Comparison of ENCODE assay signal across 11 cellular contexts in the genomic region with DNA sequence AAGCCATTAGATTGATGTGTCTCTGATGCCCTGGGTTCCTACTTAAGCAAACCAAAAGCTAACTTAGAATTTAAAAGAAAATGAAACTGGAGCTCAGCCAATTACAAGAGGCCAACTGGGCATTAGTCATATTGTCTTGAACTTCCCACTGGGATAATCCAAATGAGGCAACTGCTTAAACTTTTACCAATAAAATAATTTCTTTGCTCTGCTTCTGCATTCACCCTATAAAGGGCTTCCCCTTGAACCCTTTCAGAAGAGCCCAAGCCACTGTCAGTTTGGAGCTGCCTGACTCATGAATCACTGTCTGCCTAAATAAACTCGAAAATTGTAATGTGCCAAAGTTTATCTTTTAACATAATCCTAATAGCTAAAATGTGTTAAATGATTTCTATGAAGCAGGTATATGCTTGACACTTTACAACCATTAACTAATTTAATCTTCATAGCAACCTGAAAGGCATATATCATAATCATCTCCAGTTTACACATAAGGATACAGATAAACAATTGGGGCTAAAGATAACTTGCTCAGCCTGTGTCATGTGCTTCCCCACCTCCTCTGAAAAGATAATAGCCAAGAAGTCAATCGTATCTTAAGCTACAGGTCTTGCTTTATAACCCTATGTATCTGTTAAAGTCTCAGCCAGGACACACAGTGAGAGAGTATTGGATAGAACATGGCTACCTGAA. TPM values are rescaled to one million over a fixed set of nuclear protein-coding genes. Genes with fewer than 3 reads are reported as not detected.
A peak's percentile ranks its signal among the peaks of the same experiment; 100 is the strongest.
DNase-seq lines count a peak whose midpoint lies in the region; ATAC-seq, FAIRE-seq and TF ChIP-seq lines count a peak whose summit lies in the region.
"Had no signal": no experiment of that assay in that cellular context is flagged by ENCODE, and none has a peak within 500 bp of the region (broad histone marks: within the 10 kb centered on the region; RNA-seq: fewer than 3 reads in every experiment).

No MANE protein-coding gene starts in this region.

- no peak for DNase-seq in activated naive CD4-positive, alpha-beta T cell treated with anti-CD3 and anti-CD28 coated beads for 36 hours
- DNase-seq in activated naive CD4-positive, alpha-beta T cell treated with Interleukin-2 at 50 U/mL for 16 hours: no peak
- DNase-seq in HTR-8/SVneo (ENCODE audit: insufficient read length, low spot score): peak; percentile 18
- DNase-seq in K562 (ENCODE audit: extremely low read depth in 1 of 4, low spot score in 3 of 4): peak in 1 of 4 experiments; percentile 33
- DNase-seq in stimulated activated effector memory CD8-positive, alpha-beta T cell treated with anti-CD3 and anti-CD28 coated beads, Interleukin-12 subunit alpha, Interleukin-12 subunit beta, amount 100 ng/mL, for 72 hours (ENCODE audit: low spot score in 2 of 2): peak in 1 of 2 donors; percentile 38
- no peak for DNase-seq in NCI-H128 (lab: John Stamatoyannopoulos, UW; ENCODE audit: unreplicated experiment)
- DNase-seq: retina had no signal

- H3K4me1 ChIP-seq in K562 (replicated peaks in 1 of 2; ENCODE audit: control insufficient read depth in 2 of 2, insufficient read depth in 2 of 2, low read length in 2 of 2): peaks cover 0 to 13% of the 10 kb centered on the region in 2 experiments; a peak in 4 of 5 replicates

- H3K27ac ChIP-seq in K562 (ENCODE audit: extremely low read depth, low read depth, low read length): peak overlapping the region; percentile 34; the same call in 2 of the 3 replicates

- FAIRE-seq in HTR-8/SVneo (lab: Jason Lieb, UNC): no peak
- FAIRE-seq in K562 (lab: Jason Lieb, UNC): no peak
- FAIRE-seq: endometrium had no signal

- H3K27me3 ChIP-seq in K562 (ENCODE audit: control insufficient read depth in 2 of 2, insufficient read depth in 2 of 2, low read length in 2 of 2): no peaks in the 10 kb centered on the region

- no TSS peak for BruUV-seq in K562 (replicated peaks; lab: Mats Ljungman, UMichigan)

- intact Hi-C loops in activated naive CD4-positive, alpha-beta T cell treated with anti-CD3 and anti-CD28 coated beads for 36 hours (cut with micrococcal nuclease): loop anchor here (5.0 kb wide), 2 partner anchors 331 to 906 kb away; a partner anchor contains a TSS
- intact Hi-C loops in K562 (cut with micrococcal nuclease): no loop called here

- in situ Hi-C loops in K562 (cut with MboI): loop anchor here (25.0 kb wide), 1 partner anchor 706 kb away; no protein-coding TSS in a partner anchor

- TF ChIP-seq POLR2A in K562 (conservative IDR thresholded peaks at IDR 0.05): no peak

- no peaks in the 10 kb centered on the region for H3K79me2 ChIP-seq in K562 (ENCODE audit: control insufficient read depth, insufficient read depth, low read length)

- ATAC-seq in K562 (peak; percentile 45), HG03139 (IDR thresholded peaks at IDR 0.05; ENCODE audit: unreplicated experiment) (no peak), GM21390 (IDR thresholded peaks at IDR 0.05; ENCODE audit: unreplicated experiment) (no peak)
- ATAC-seq in stimulated activated effector memory CD8-positive, alpha-beta T cell treated with anti-CD3 and anti-CD28 coated beads, Interleukin-12 subunit alpha, Interleukin-12 subunit beta, amount 100 ng/mL, for 72 hours: peak; percentile 1

- H3K4me1 Mint-ChIP-seq in activated naive CD4-positive, alpha-beta T cell treated with anti-CD3 and anti-CD28 coated beads for 36 hours (ENCODE audit: low read depth): peaks cover 20% of the 10 kb centered on the region
- peaks cover 18% of the 10 kb centered on the region for H3K4me1 Mint-ChIP-seq in stimulated activated effector memory CD8-positive, alpha-beta T cell treated with anti-CD3 and anti-CD28 coated beads, Interleukin-12 subunit alpha, Interleukin-12 subunit beta, amount 100 ng/mL, for 72 hours

- no peaks in the 10 kb centered on the region for H3K9me3 ChIP-seq in K562 (replicated peaks; ENCODE audit: control insufficient read depth, insufficient read depth, low read depth, low read length)

- no peak overlapping the region for H3K4me3 ChIP-seq in K562

- peak overlapping the region; percentile 80 for H2AFZ ChIP-seq in K562 (ENCODE audit: low read depth, low read length)

- no peak overlapping the region for H3K9ac ChIP-seq in K562 (ENCODE audit: insufficient read depth in 1 of 2, low read depth in 2 of 2, low read length in 2 of 2)

- no peaks in the 10 kb centered on the region for H3K27me3 Mint-ChIP-seq in activated naive CD4-positive, alpha-beta T cell treated with anti-CD3 and anti-CD28 coated beads for 36 hours (ENCODE audit: low read depth)

- POLR2A ChIA-PET in K562 (lab: Yijun Ruan, JAX): interaction anchor here (1.0 to 2.0 kb wide), 6 partner anchors 8 to 150 kb away, joined by 3 to 12 read pairs (median 4); a partner anchor contains a TSS

- peak overlapping the region; percentile 94 for H3K27ac Mint-ChIP-seq in activated naive CD4-positive, alpha-beta T cell treated with anti-CD3 and anti-CD28 coated beads for 36 hours
- peak overlapping the region; percentile 91 for H3K27ac Mint-ChIP-seq in stimulated activated effector memory CD8-positive, alpha-beta T cell treated with anti-CD3 and anti-CD28 coated beads, Interleukin-12 subunit alpha, Interleukin-12 subunit beta, amount 100 ng/mL, for 72 hours

- no peak for TF ChIP-seq CTCF in K562 (IDR thresholded peaks at IDR 0.05 in 2 of 3, conservative IDR thresholded peaks at IDR 0.05 in 1 of 3; ENCODE audit: insufficient read depth in 2 of 3, low read depth in 1 of 3, low read length in 3 of 3)

- CTCF ChIA-PET in activated naive CD4-positive, alpha-beta T cell treated with anti-CD3 and anti-CD28 coated beads for 36 hours (lab: Charles Lee): interaction anchor here (0.6 to 2.9 kb wide), 5 partner anchors 9 to 327 kb away, joined by 3 to 27 read pairs (median 6); a partner anchor contains a TSS
- CTCF ChIA-PET in K562 (lab: Yijun Ruan, JAX; ENCODE audit: low intra/inter-chr PET ratio): no interaction called here

- H3K36me3 Mint-ChIP-seq in activated naive CD4-positive, alpha-beta T cell treated with anti-CD3 and anti-CD28 coated beads for 36 hours (ENCODE audit: low read depth): no peaks in the 10 kb centered on the region
- peaks cover 6% of the 10 kb centered on the region for H3K36me3 Mint-ChIP-seq in stimulated activated effector memory CD8-positive, alpha-beta T cell treated with anti-CD3 and anti-CD28 coated beads, Interleukin-12 subunit alpha, Interleukin-12 subunit beta, amount 100 ng/mL, for 72 hours

- H3K9me1 ChIP-seq in K562 (ENCODE audit: control insufficient read depth, insufficient read depth, low read length): no peaks in the 10 kb centered on the region

- peak overlapping the region; percentile 25; the same call in 1 of the 2 replicates for H3K4me2 ChIP-seq in K562 (ENCODE audit: insufficient read depth, low read length)

- 7% methylated on average over 2 of the region's 2 CpGs for WGBS in K562 (ENCODE audit: insufficient coverage, low coverage, missing lambda C conversion rate)

- TF ChIP-seq EP300 in K562 (IDR thresholded peaks at IDR 0.05; ENCODE audit: low read length): peak; percentile 54

- no peak; a peak in 1 of 4 replicates for TF ChIP-seq RAD21 in K562 (CRISPR knock-in tag; conservative IDR thresholded peaks at IDR 0.05 in 1 of 2, IDR thresholded peaks at IDR 0.05 in 1 of 2)

- peak overlapping the region; percentile 53 for H3K4me3 Mint-ChIP-seq in activated naive CD4-positive, alpha-beta T cell treated with anti-CD3 and anti-CD28 coated beads for 36 hours
- H3K4me3 Mint-ChIP-seq in stimulated activated effector memory CD8-positive, alpha-beta T cell treated with anti-CD3 and anti-CD28 coated beads, Interleukin-12 subunit alpha, Interleukin-12 subunit beta, amount 100 ng/mL, for 72 hours: peak overlapping the region; percentile 29

- H3K9me3 Mint-ChIP-seq in activated naive CD4-positive, alpha-beta T cell treated with anti-CD3 and anti-CD28 coated beads for 36 hours: peaks cover 7% of the 10 kb centered on the region
- H3K9me3 Mint-ChIP-seq in stimulated activated effector memory CD8-positive, alpha-beta T cell treated with anti-CD3 and anti-CD28 coated beads, Interleukin-12 subunit alpha, Interleukin-12 subunit beta, amount 100 ng/mL, for 72 hours: no peaks in the 10 kb centered on the region

- H3K36me3 ChIP-seq in K562 (ENCODE audit: control insufficient read depth, insufficient read depth, low read length): no peaks in the 10 kb centered on the region

- H4K20me1 ChIP-seq in K562 (replicated peaks; ENCODE audit: control insufficient read depth, insufficient read depth, low read length): no peaks in the 10 kb centered on the region

RNA-seq across cellular contexts. Expression of a gene that starts 11.5 kb away (rescaled TPM):
- total RNA-seq in activated naive CD4-positive, alpha-beta T cell treated with anti-CD3 and anti-CD28 coated beads for 36 hours: under 1 TPM; 0.64 to 0.94 TPM
- not detected in 2 replicates for total RNA-seq in K562 (2011; cell fraction: chromatin; rRNA removed; ENCODE audit: low replicate concordance)
- not detected in 2 replicates for total RNA-seq in K562 (2011; cell fraction: nucleolus; rRNA removed)
- not detected in 2 replicates for total RNA-seq in K562 (2011; cell fraction: nucleoplasm; rRNA removed)
- total RNA-seq in K562 (2014; rRNA removed): not detected in 2 replicates
- not detected in 2 replicates for total RNA-seq in K562 (2014; rRNA removed; fragmentation: Illumina TruSeq; extraction: Trizol)
- not detected in 2 replicates for total RNA-seq in K562 (2015; rRNA removed; fragmentation: Illumina TruSeq; extraction: Trizol)
- not detected in 2 replicates for total RNA-seq in K562 (2021)
- not detected in 2 replicates for polyA plus RNA-seq in K562 (2011; rRNA removed)
- not detected in 2 replicates for polyA plus RNA-seq in K562 (2011; cell fraction: cytosol; rRNA removed)
- polyA plus RNA-seq in K562 (2011; cell fraction: nucleus; rRNA removed): not detected in 2 replicates
- polyA plus RNA-seq in K562 (2012): not detected in 2 replicates
- polyA plus RNA-seq in K562 (2014; fragmentation: Illumina TruSeq; extraction: Trizol): not detected in 2 replicates
- not detected for polyA plus RNA-seq in K562 (2014; fragmentation: Nextera tagmentation; extraction: Ambion mirVana)
- polyA plus RNA-seq in K562 (2014; rRNA removed): not detected in 2 replicates
- not detected in 2 replicates for polyA minus RNA-seq in K562 (2011; rRNA and poly(A)+ RNA removed)
- polyA minus RNA-seq in K562 (2011; cell fraction: cytosol; rRNA and poly(A)+ RNA removed): not detected in 2 replicates
- not detected in 2 replicates for polyA minus RNA-seq in K562 (2011; cell fraction: nucleus; rRNA and poly(A)+ RNA removed)
- total RNA-seq: urinary bladder had no signal

RNA-seq across cellular contexts. Expression of a gene that starts 15.2 kb away (rescaled TPM):
- 1 to 10 TPM; 9.1 to 9.7 TPM for total RNA-seq in activated naive CD4-positive, alpha-beta T cell treated with anti-CD3 and anti-CD28 coated beads for 36 hours
- 53.1 and 146 TPM in 2 replicates for total RNA-seq in K562 (2011; cell fraction: chromatin; rRNA removed; ENCODE audit: low replicate concordance)
- 30.5 and 38.8 TPM in 2 replicates for total RNA-seq in K562 (2011; cell fraction: nucleolus; rRNA removed)
- 87.9 and 144 TPM in 2 replicates for total RNA-seq in K562 (2011; cell fraction: nucleoplasm; rRNA removed)
- total RNA-seq in K562 (2014; rRNA removed) (59.6 and 62.3 TPM in 2 replicates), K562 (2014; rRNA removed; fragmentation: Illumina TruSeq; extraction: Trizol) (192 and 220 TPM in 2 replicates), K562 (2015; rRNA removed; fragmentation: Illumina TruSeq; extraction: Trizol) (128 and 140 TPM in 2 replicates), K562 (2021) (128 and 129 TPM in 2 replicates)
- polyA plus RNA-seq in K562 (2011; rRNA removed) (106 and 218 TPM in 2 replicates), K562 (2014; fragmentation: Illumina TruSeq; extraction: Trizol) (120 and 129 TPM in 2 replicates), K562 (2014; fragmentation: Nextera tagmentation; extraction: Ambion mirVana) (100 to 1,000 TPM; 506 to 600 TPM), K562 (2014; rRNA removed) (102 and 125 TPM in 2 replicates)
- 21.1 and 32.0 TPM in 2 replicates for polyA plus RNA-seq in K562 (2011; cell fraction: cytosol; rRNA removed)
- polyA plus RNA-seq in K562 (2011; cell fraction: nucleus; rRNA removed): 44.8 and 55.3 TPM in 2 replicates
- polyA plus RNA-seq in K562 (2012): 47.8 and 127 TPM in 2 replicates
- polyA minus RNA-seq in K562 (2011; rRNA and poly(A)+ RNA removed): 78.8 and 104 TPM in 2 replicates
- polyA minus RNA-seq in K562 (2011; cell fraction: cytosol; rRNA and poly(A)+ RNA removed): 27.6 and 34.3 TPM in 2 replicates
- 66.6 and 78.3 TPM in 2 replicates for polyA minus RNA-seq in K562 (2011; cell fraction: nucleus; rRNA and poly(A)+ RNA removed)

RNA-seq across cellular contexts. Expression of a gene that starts 51.4 kb away (rescaled TPM):
- not detected for total RNA-seq in activated naive CD4-positive, alpha-beta T cell treated with anti-CD3 and anti-CD28 coated beads for 36 hours
- total RNA-seq in K562 (2011; cell fraction: chromatin; rRNA removed; ENCODE audit: low replicate concordance): not detected in 2 replicates
- total RNA-seq in K562 (2011; cell fraction: nucleolus; rRNA removed): not detected in 2 replicates
- not detected in 2 replicates for total RNA-seq in K562 (2011; cell fraction: nucleoplasm; rRNA removed)
- total RNA-seq in K562 (2014; rRNA removed) (0.24 TPM in 1 of 2 replicates, not detected in the other), K562 (2014; rRNA removed; fragmentation: Illumina TruSeq; extraction: Trizol) (not detected in 2 replicates), K562 (2015; rRNA removed; fragmentation: Illumina TruSeq; extraction: Trizol) (0.40 TPM in 1 of 2 replicates, not detected in the other), K562 (2021) (0.11 TPM in 1 of 2 replicates, not detected in the other)
- polyA plus RNA-seq in K562 (2011; rRNA removed) (0.28 and 0.38 TPM in 2 replicates), K562 (2014; fragmentation: Illumina TruSeq; extraction: Trizol) (0.16 TPM in 1 of 2 replicates, not detected in the other), K562 (2014; fragmentation: Nextera tagmentation; extraction: Ambion mirVana) (1 to 10 TPM; 3.4 to 5.5 TPM), K562 (2014; rRNA removed) (0.05 and 0.16 TPM in 2 replicates)
- 0.09 TPM in 1 of 2 replicates, not detected in the other for polyA plus RNA-seq in K562 (2011; cell fraction: cytosol; rRNA removed)
- polyA plus RNA-seq in K562 (2011; cell fraction: nucleus; rRNA removed): 0.14 and 0.24 TPM in 2 replicates
- 1.6 and 1.8 TPM in 2 replicates for polyA plus RNA-seq in K562 (2012)
- polyA minus RNA-seq in K562 (2011; rRNA and poly(A)+ RNA removed): 0.18 TPM in 1 of 2 replicates, not detected in the other
- not detected in 2 replicates for polyA minus RNA-seq in K562 (2011; cell fraction: cytosol; rRNA and poly(A)+ RNA removed)
- polyA minus RNA-seq in K562 (2011; cell fraction: nucleus; rRNA and poly(A)+ RNA removed): not detected in 2 replicates

Comparison
In these comparisons a context has a peak if more than half of its experiments do, and no peak if none do; other contexts are left out.
1. ATAC-seq: peak in K562 (single experiment) and stimulated activated effector memory CD8-positive, alpha-beta T cell treated with anti-CD3 and anti-CD28 coated beads, Interleukin-12 subunit alpha, Interleukin-12 subunit beta, amount 100 ng/mL, for 72 hours (single experiment); none in HG03139 (single experiment) and GM21390 (single experiment).